ENCODE assay signal across 9 cellular contexts in genomic region chr2:219457784-219458369, GRCh38. TPM values are rescaled to one million over a fixed set of nuclear protein-coding genes. Genes with fewer than 3 reads are reported as not detected.
DNase-seq lines count a peak whose midpoint lies in the region; ATAC-seq and TF ChIP-seq lines count a peak whose summit lies in the region.
"Had no signal": no experiment of that assay in that cellular context is flagged by ENCODE, and none has a peak within 500 bp of the region (broad histone marks: within the 10 kb centered on the region; RNA-seq: fewer than 3 reads in every experiment).

No MANE protein-coding gene starts in this region.

- H3K9ac ChIP-seq in KMS-11 (no peak overlapping the region), endodermal cell (ENCODE audit: extremely low read depth, low read length, poor library complexity, severe bottlenecking) (no peak overlapping the region)

- H3K36me3 ChIP-seq in KMS-11 (ENCODE audit: insufficient read depth), result no peaks in the 10 kb centered on the region
- no peaks in the 10 kb centered on the region for H3K36me3 ChIP-seq in endodermal cell (ENCODE audit: control insufficient read depth, insufficient read depth, low read length)
- H3K36me3 ChIP-seq in stomach, result peaks cover 0 to 12% (median 5%) of the 10 kb centered on the region in 4 donors
- H3K36me3 ChIP-seq: brain microvascular endothelial cell had no signal

- no peak overlapping the region for H2AFZ ChIP-seq in KMS-11 (ENCODE audit: low read depth)

- peak; percentile 45 for DNase-seq in activated CD8-positive, alpha-beta memory T cell treated with anti-CD3 and anti-CD28 coated beads, Interleukin-2, amount 10 ng/mL, durations not matched to agents 7 days and 5 days
- DNase-seq in activated CD8-positive, alpha-beta memory T cell treated with anti-CD3 and anti-CD28 coated beads for 24 hours, result no peak
- DNase-seq in endodermal cell, result peak; percentile 79
- DNase-seq in stomach, result no peak
- DNase-seq in COLO668 (lab: John Stamatoyannopoulos, UW; ENCODE audit: unreplicated experiment), result no peak
- DNase-seq in NCI-H1092 treated with DMSO at 0.1 percent for 48 hours (lab: John Stamatoyannopoulos, UW), result no peak
- DNase-seq: brain microvascular endothelial cell had no signal

- no peak overlapping the region for H3K27ac ChIP-seq in KMS-11
- no peak overlapping the region for H3K27ac ChIP-seq in endodermal cell (ENCODE audit: low read depth, low read length)
- peak overlapping the region in 3 of 5 donors; percentile 84 to 95 (median 90) for H3K27ac ChIP-seq in stomach
- H3K27ac ChIP-seq: brain microvascular endothelial cell had no signal

- H3K9me3 Mint-ChIP-seq in activated CD8-positive, alpha-beta memory T cell treated with anti-CD3 and anti-CD28 coated beads, Interleukin-2, amount 10 ng/mL, durations not matched to agents 7 days and 5 days (ENCODE audit: low read depth), result no peaks in the 10 kb centered on the region
- no peaks in the 10 kb centered on the region for H3K9me3 Mint-ChIP-seq in endodermal cell

- H3K36me3 Mint-ChIP-seq in activated CD8-positive, alpha-beta memory T cell treated with anti-CD3 and anti-CD28 coated beads, Interleukin-2, amount 10 ng/mL, durations not matched to agents 7 days and 5 days, result no peaks in the 10 kb centered on the region
- peaks cover 2% of the 10 kb centered on the region for H3K36me3 Mint-ChIP-seq in endodermal cell (ENCODE audit: low read depth)

- no peak overlapping the region for H3K27ac Mint-ChIP-seq in activated CD8-positive, alpha-beta memory T cell treated with anti-CD3 and anti-CD28 coated beads, Interleukin-2, amount 10 ng/mL, durations not matched to agents 7 days and 5 days
- H3K27ac Mint-ChIP-seq in endodermal cell, result no peak overlapping the region

- TF ChIP-seq CTCF in KMS-11 (conservative IDR thresholded peaks at IDR 0.05; ENCODE audit: low read depth, low read length) (0 out of 2 replicates have a peak, but pooled peaks have one; percentile 22), endodermal cell (conservative IDR thresholded peaks at IDR 0.05) (peak; percentile 65), stomach (IDR thresholded peaks at IDR 0.05) (no peak)

- TF ChIP-seq EP300 in stomach (IDR thresholded peaks at IDR 0.05), result no peak

- no peaks in the 10 kb centered on the region for H3K4me1 ChIP-seq in KMS-11 (ENCODE audit: low read depth, poor library complexity, severe bottlenecking)
- H3K4me1 ChIP-seq in endodermal cell (ENCODE audit: control insufficient read depth, insufficient read depth, low read length), result peaks cover 12% of the 10 kb centered on the region
- H3K4me1 ChIP-seq in stomach, result peaks cover 12 to 49% (median 29%) of the 10 kb centered on the region in 4 donors

- H3K27me3 ChIP-seq in KMS-11 (ENCODE audit: insufficient read depth, low read depth), result peaks cover 2% of the 10 kb centered on the region; the same call in 1 of the 2 replicates
- H3K27me3 ChIP-seq in endodermal cell (ENCODE audit: control insufficient read depth, insufficient read depth, low read length, poor library complexity, severe bottlenecking), result no peaks in the 10 kb centered on the region
- peaks cover 0 to 37% (median 21%) of the 10 kb centered on the region in 3 donors for H3K27me3 ChIP-seq in stomach
- H3K27me3 ChIP-seq: brain microvascular endothelial cell had no signal

- no peak overlapping the region for H3K4me2 ChIP-seq in KMS-11

- peak; percentile 45 for ATAC-seq in activated CD8-positive, alpha-beta memory T cell treated with anti-CD3 and anti-CD28 coated beads, Interleukin-2, amount 10 ng/mL, durations not matched to agents 7 days and 5 days
- no peak for ATAC-seq in GM19455 (IDR thresholded peaks at IDR 0.05; ENCODE audit: unreplicated experiment)

- H3K4me3 Mint-ChIP-seq in activated CD8-positive, alpha-beta memory T cell treated with anti-CD3 and anti-CD28 coated beads, Interleukin-2, amount 10 ng/mL, durations not matched to agents 7 days and 5 days, result no peak overlapping the region
- no peak overlapping the region for H3K4me3 Mint-ChIP-seq in endodermal cell

- H4K20me1 ChIP-seq in KMS-11 (ENCODE audit: insufficient read depth), result no peaks in the 10 kb centered on the region

- H3K9me3 ChIP-seq in endodermal cell (ENCODE audit: control insufficient read depth, low read length) (no peaks in the 10 kb centered on the region), stomach (no peaks in the 10 kb centered on the region)

- no peak for TF ChIP-seq POLR2A in stomach (IDR thresholded peaks at IDR 0.05)

- intact Hi-C loops in stomach (cut with DNase I; ENCODE audit: low total_unique reads), result no loop called here

- no peak overlapping the region for H3K4me3 ChIP-seq in KMS-11 (IDR thresholded peaks at IDR 0.05; ENCODE audit: insufficient read depth, low read depth, low read length)
- H3K4me3 ChIP-seq in endodermal cell (ENCODE audit: low read length), result no peak overlapping the region
- no peak overlapping the region for H3K4me3 ChIP-seq in stomach

- H3K79me2 ChIP-seq in KMS-11 (ENCODE audit: insufficient read depth, low read depth), result no peaks in the 10 kb centered on the region

- H3K4me1 Mint-ChIP-seq in activated CD8-positive, alpha-beta memory T cell treated with anti-CD3 and anti-CD28 coated beads, Interleukin-2, amount 10 ng/mL, durations not matched to agents 7 days and 5 days, result peaks cover 15% of the 10 kb centered on the region
- H3K4me1 Mint-ChIP-seq in endodermal cell, result peaks cover 20% of the 10 kb centered on the region

- CTCF ChIA-PET in activated CD8-positive, alpha-beta memory T cell treated with anti-CD3 and anti-CD28 coated beads, Interleukin-2, amount 10 ng/mL, durations not matched to agents 7 days and 5 days (lab: Charles Lee), result interaction anchor here (0.7 to 2.3 kb wide), 12 partner anchors 9 to 150 kb away, joined by 3 to 23 read pairs (median 4); no protein-coding TSS in a partner anchor

- 68 to 78% methylated on average over 4 to 5 of the region's 5 CpGs for WGBS in endodermal cell (ENCODE audit: insufficient coverage in 1 of 2, insufficient read length in 1 of 2), 2 experiments
- WGBS in stomach, 5 donors, result 54 to 70% (median 64%) methylated on average over 5 of the region's 5 CpGs

- H3K27me3 Mint-ChIP-seq in activated CD8-positive, alpha-beta memory T cell treated with anti-CD3 and anti-CD28 coated beads, Interleukin-2, amount 10 ng/mL, durations not matched to agents 7 days and 5 days, result peaks cover 5% of the 10 kb centered on the region
- peaks cover 29% of the 10 kb centered on the region for H3K27me3 Mint-ChIP-seq in endodermal cell (ENCODE audit: insufficient read depth)

RNA-seq across cellular contexts. Expression of gene SPEG, which starts 23.2 kb away (rescaled TPM):
- 1 to 10 TPM in 1 of 2 experiments, under 1 TPM in 1; 0.52 to 1.3 TPM for total RNA-seq in activated CD8-positive, alpha-beta memory T cell treated with anti-CD3 and anti-CD28 coated beads, Interleukin-2, amount 10 ng/mL, durations not matched to agents 7 days and 5 days
- total RNA-seq in endodermal cell (10 to 100 TPM; 23.1 to 29.8 TPM), stomach (100 to 1,000 TPM in 1 of 5 donors, 10 to 100 TPM in 3, 1 to 10 TPM in 1; 7.4 to 106 (median 30.4) TPM)
- 42.6 TPM for polyA plus RNA-seq in endodermal cell (2013, experiment 1 of 2)
- 38.8 TPM for polyA plus RNA-seq in endodermal cell (2013, experiment 2 of 2)
- polyA plus RNA-seq in stomach, result 10 to 100 TPM in 1 of 3 donors, 1 to 10 TPM in 2; 9.8 to 65.1 (median 9.9) TPM

RNA-seq across cellular contexts. Expression of gene DES, which starts 39.7 kb away (rescaled TPM):
- total RNA-seq in activated CD8-positive, alpha-beta memory T cell treated with anti-CD3 and anti-CD28 coated beads, Interleukin-2, amount 10 ng/mL, durations not matched to agents 7 days and 5 days, result not detected
- total RNA-seq in endodermal cell (1 to 10 TPM; 1.1 to 3.5 TPM), stomach (1,000 to 10,000 TPM; 1,078 to 5,539 (median 2,913) TPM)
- 0.96 TPM for polyA plus RNA-seq in endodermal cell (2013, experiment 1 of 2)
- 0.99 TPM for polyA plus RNA-seq in endodermal cell (2013, experiment 2 of 2)
- polyA plus RNA-seq in stomach, result 100 to 1,000 TPM; 122 to 803 (median 204) TPM

RNA-seq across cellular contexts. Expression of gene GMPPA, which starts 40.8 kb away (rescaled TPM):
- total RNA-seq in activated CD8-positive, alpha-beta memory T cell treated with anti-CD3 and anti-CD28 coated beads, Interleukin-2, amount 10 ng/mL, durations not matched to agents 7 days and 5 days, result 10 to 100 TPM; 36.5 to 42.6 TPM
- total RNA-seq in endodermal cell (10 to 100 TPM; 36.9 to 38.2 TPM), stomach (100 to 1,000 TPM in 1 of 5 donors, 10 to 100 TPM in 4; 16.5 to 185 (median 24.2) TPM)
- polyA plus RNA-seq in endodermal cell (2013, experiment 1 of 2), result 23.4 TPM
- 22.9 TPM for polyA plus RNA-seq in endodermal cell (2013, experiment 2 of 2)
- polyA plus RNA-seq in stomach, result 10 to 100 TPM; 29.9 to 84.8 (median 58.2) TPM

RNA-seq across cellular contexts. Expression of gene ASIC4, which starts 56.4 kb away (rescaled TPM):
- under 1 TPM in 1 of 2 experiments, not detected in 1; 0.09 TPM for total RNA-seq in activated CD8-positive, alpha-beta memory T cell treated with anti-CD3 and anti-CD28 coated beads, Interleukin-2, amount 10 ng/mL, durations not matched to agents 7 days and 5 days
- total RNA-seq in endodermal cell (under 1 TPM; 0.29 to 1.00 TPM), stomach (10 to 100 TPM in 1 of 5 donors, 1 to 10 TPM in 1, not detected in 3; 2.0 to 11.0 TPM)
- polyA plus RNA-seq in endodermal cell (2013, experiment 1 of 2), result 2.0 TPM
- polyA plus RNA-seq in endodermal cell (2013, experiment 2 of 2), result 1.4 TPM
- polyA plus RNA-seq in stomach, result not detected

Comparison
In these comparisons a context has a peak if more than half of its experiments do, and no peak if none do; other contexts are left out.
1. DNase-seq: peak in activated CD8-positive, alpha-beta memory T cell treated with anti-CD3 and anti-CD28 coated beads, Interleukin-2, amount 10 ng/mL, durations not matched to agents 7 days and 5 days (single experiment) and endodermal cell (single experiment); none in activated CD8-positive, alpha-beta memory T cell treated with anti-CD3 and anti-CD28 coated beads for 24 hours (single experiment), stomach (single experiment), COLO668 (single experiment) and NCI-H1092 treated with DMSO at 0.1 percent for 48 hours (single experiment).
2. H3K27ac ChIP-seq: peak in stomach (3 of 5); none in KMS-11 (single experiment) and endodermal cell (single experiment).
3. CTCF ChIP-seq: peak in KMS-11 (single experiment) and endodermal cell (single experiment); none in stomach (0 of 7).
4. RNA of gene DES, which starts 39.7 kb away (total RNA-seq): 1,078 to 5,539 TPM in stomach; 1.1 to 3.5 TPM in endodermal cell and not detected in activated CD8-positive, alpha-beta memory T cell treated with anti-CD3 and anti-CD28 coated beads, Interleukin-2, amount 10 ng/mL, durations not matched to agents 7 days and 5 days; every median in the first group is over 100 times any median in the second.